In the genomic region with DNA sequence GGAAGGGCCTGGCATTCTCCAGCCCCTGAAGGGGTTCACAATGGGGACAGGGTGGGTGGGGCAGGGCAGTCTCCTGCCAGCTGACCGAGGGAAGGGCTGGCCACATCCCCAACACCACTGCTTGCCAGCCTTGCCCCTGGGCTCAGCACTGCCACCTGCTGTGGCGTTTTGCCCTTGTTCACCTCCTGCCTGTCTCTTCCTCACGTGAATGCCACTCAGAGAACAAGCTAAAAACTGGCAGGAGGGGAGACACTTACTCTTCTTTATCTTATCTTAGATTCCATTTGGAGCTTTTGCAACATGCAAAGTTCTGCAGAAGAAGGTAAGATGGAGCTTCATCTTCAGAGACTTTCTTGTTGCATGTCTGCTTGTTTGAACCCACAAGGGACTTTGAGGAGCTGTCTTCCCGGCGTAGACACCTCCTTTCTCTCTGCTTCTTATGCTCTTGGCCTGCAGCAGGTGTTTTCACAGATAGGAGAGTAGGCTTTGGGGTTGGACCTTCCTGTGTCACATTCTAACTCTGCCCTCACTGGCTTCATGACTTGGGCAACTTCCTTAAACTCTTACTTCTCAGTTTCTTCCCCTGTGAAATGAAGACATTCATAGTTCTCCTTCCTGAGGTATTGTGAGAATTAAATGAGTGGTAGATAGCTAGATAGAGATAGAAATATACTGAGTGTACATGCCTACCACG, we compare ENCODE assay signal across 8 cellular contexts. TPM values are rescaled to one million over a fixed set of nuclear protein-coding genes. Genes with fewer than 3 reads are reported as not detected.
DNase-seq lines count a peak whose midpoint lies in the region; ATAC-seq, FAIRE-seq and TF ChIP-seq lines count a peak whose summit lies in the region.

No MANE protein-coding gene starts in this region.

- 12% methylated on average over 6 of the region's 6 CpGs for WGBS in GM12878 (ENCODE audit: insufficient coverage, insufficient replicate concordance, low lambda C conversion rate, missing lambda C conversion rate)

- peak; percentile 89 for DNase-seq in GF-D8 (lab: John Stamatoyannopoulos, UW)
- no peak for DNase-seq in MM.1S
- DNase-seq in GM12878 (ENCODE audit: low read depth, low spot score): no peak
- peak; percentile 71 for DNase-seq in osteoblast (ENCODE audit: insufficient read length, low spot score, missing footprints)
- no peak for DNase-seq in globus pallidus (ENCODE audit: low spot score)
- no peak for DNase-seq in coronary artery (ENCODE audit: low spot score)
- DNase-seq in GOT3 (lab: John Stamatoyannopoulos, UW): no peak

- POLR2A ChIA-PET in GM12878 (lab: Charles Lee): interaction anchor here (0.5 to 1.3 kb wide), 7 partner anchors 26 to 1995 kb away, joined by 3 to 5 read pairs (median 4); a partner anchor contains a TSS

- no peak for TF ChIP-seq EP300 in GM12878 (IDR thresholded peaks at IDR 0.05; ENCODE audit: borderline replicate concordance in 1 of 2, control insufficient read depth in 1 of 2, low read depth in 2 of 2, low read length in 2 of 2)

- H3K36me3 ChIP-seq in MM.1S (replicated peaks; ENCODE audit: insufficient read depth, low read length): 0 out of 2 replicates have a peak, but pooled peaks cover under 1% of the 10 kb centered on the region
- H3K36me3 ChIP-seq in GM12878 (ENCODE audit: control insufficient read depth in 2 of 2, insufficient read depth in 2 of 2, low read length in 1 of 2): peaks cover 0 to 5% of the 10 kb centered on the region in 2 experiments; a peak in 3 of 4 replicates
- H3K36me3 ChIP-seq in osteoblast (ENCODE audit: insufficient read depth, low read length): peaks cover 29% of the 10 kb centered on the region

- H3K27ac ChIP-seq in MM.1S (ENCODE audit: low read length): no peak overlapping the region
- no peak overlapping the region for H3K27ac ChIP-seq in GM12878 (ENCODE audit: control insufficient read depth, insufficient read depth)
- no peak overlapping the region for H3K27ac ChIP-seq in osteoblast (ENCODE audit: low read depth, low read length)
- H3K27ac ChIP-seq in coronary artery: no peak overlapping the region

- no peak for FAIRE-seq in GM12878 (lab: Jason Lieb, UNC)

- peak; percentile 28; the same call in 1 of the 2 replicates for TF ChIP-seq RAD21 in GM12878 (IDR thresholded peaks at IDR 0.05; ENCODE audit: insufficient read depth, low read depth, low read length)

- H3F3A ChIP-seq in MM.1S (ENCODE audit: insufficient read depth, low read length): peaks cover 8% of the 10 kb centered on the region

- H3K4me2 ChIP-seq in MM.1S (ENCODE audit: low read depth, low read length): no peak overlapping the region
- H3K4me2 ChIP-seq in GM12878 (ENCODE audit: control insufficient read depth, insufficient read depth): peak overlapping the region; percentile 60
- H3K4me2 ChIP-seq in osteoblast (ENCODE audit: insufficient read depth, low read length): no peak overlapping the region

- H3K4me3 ChIP-seq in MM.1S (ENCODE audit: low read length) (no peak overlapping the region), GM12878 (no peak overlapping the region), osteoblast (ENCODE audit: insufficient read depth, low read length) (no peak overlapping the region), coronary artery (no peak overlapping the region)

- H3K9me3 ChIP-seq in MM.1S (replicated peaks; ENCODE audit: insufficient read depth, low read length) (no peaks in the 10 kb centered on the region), GM12878 (replicated peaks; ENCODE audit: control insufficient read depth, insufficient read depth, low read length) (no peaks in the 10 kb centered on the region), osteoblast (ENCODE audit: low read depth, low read length) (no peaks in the 10 kb centered on the region)

- TF ChIP-seq POLR2A in GM12878 (IDR thresholded peaks at IDR 0.05; ENCODE audit: low read depth, low read length): no peak

- H3K4me1 ChIP-seq in MM.1S (ENCODE audit: low read length) (peaks cover 4% of the 10 kb centered on the region; the same call in 1 of the 2 replicates), GM12878 (ENCODE audit: control insufficient read depth, insufficient read depth, low read length) (peaks cover 6% of the 10 kb centered on the region; the same call in 1 of the 2 replicates), osteoblast (ENCODE audit: insufficient read depth, low read length) (peaks cover 9% of the 10 kb centered on the region)

- intact Hi-C loops in GM12878 (cut with micrococcal nuclease; ENCODE audit: unreplicated experiment): loop anchor here (10.0 kb wide), 1 partner anchor 241 kb away; no protein-coding TSS in a partner anchor

- RAD21 ChIA-PET in GM12878 (lab: Charles Lee; ENCODE audit: unreplicated experiment): interaction anchor here (0.5 to 1.5 kb wide), 6 partner anchors 34 to 225 kb away, joined by 3 to 6 read pairs (median 4); a partner anchor contains a TSS

- in situ Hi-C loops in GM12878 (cut with MboI): no loop called here

- no TSS peak for BruUV-seq in GM12878 (replicated peaks; lab: Mats Ljungman, UMichigan)

- CTCF ChIA-PET in GM12878 (lab: Yijun Ruan, JAX): interaction anchor here (0.8 to 2.0 kb wide), 25 partner anchors 9 to 541 kb away, joined by 3 to 8 read pairs (median 4); a partner anchor contains a TSS

- H3K9ac ChIP-seq in MM.1S (ENCODE audit: low read length) (no peak overlapping the region), GM12878 (ENCODE audit: control insufficient read depth, insufficient read depth, low read length) (no peak overlapping the region)

- SMC1A ChIA-PET in GM12878 (lab: Charles Lee; ENCODE audit: uncharacterized antibody, unreplicated experiment): interaction anchor here (0.6 to 1.6 kb wide), 12 partner anchors 11 to 515 kb away, joined by 3 to 7 read pairs (median 4); a partner anchor contains a TSS

- no peaks in the 10 kb centered on the region for H3K9me2 ChIP-seq in MM.1S (replicated peaks; ENCODE audit: insufficient read depth, low read length)

- peaks cover under 1% of the 10 kb centered on the region; the same call in 1 of the 2 replicates for H4K20me1 ChIP-seq in MM.1S (ENCODE audit: insufficient read depth, low read length)
- no peaks in the 10 kb centered on the region for H4K20me1 ChIP-seq in GM12878 (ENCODE audit: control insufficient read depth, insufficient read depth)
- H4K20me1 ChIP-seq in osteoblast (ENCODE audit: insufficient read depth, low read length): peaks cover 6% of the 10 kb centered on the region

- peaks cover 17% of the 10 kb centered on the region for H3K79me2 ChIP-seq in MM.1S (ENCODE audit: low read length)
- H3K79me2 ChIP-seq in GM12878 (ENCODE audit: control insufficient read depth, insufficient read depth, low read length): peaks cover 19% of the 10 kb centered on the region
- H3K79me2 ChIP-seq in osteoblast (ENCODE audit: insufficient read depth, low read length): peaks cover 24% of the 10 kb centered on the region

- H3K27me3 ChIP-seq in MM.1S (replicated peaks; ENCODE audit: insufficient read depth, low read length) (no peaks in the 10 kb centered on the region), GM12878 (replicated peaks in 1 of 2; ENCODE audit: control insufficient read depth in 2 of 2, insufficient read depth in 2 of 2, low read length in 1 of 2) (no peaks in the 10 kb centered on the region), osteoblast (ENCODE audit: insufficient read depth, low read length) (no peaks in the 10 kb centered on the region)

- ATAC-seq in GM12878: peak; percentile 10; the same call in 1 of the 3 replicates
- no peak for ATAC-seq in HG03457 (IDR thresholded peaks at IDR 0.05; ENCODE audit: unreplicated experiment)

- TF ChIP-seq CTCF in MM.1S (IDR thresholded peaks at IDR 0.05; ENCODE audit: low read length): peak; percentile 45
- peak; percentile 32 to 61 (median 48); a peak in 4 of 6 replicates for TF ChIP-seq CTCF in GM12878 (IDR thresholded peaks at IDR 0.05 in 2 of 3, conservative IDR thresholded peaks at IDR 0.05 in 1 of 3; ENCODE audit: control insufficient read depth in 2 of 3, extremely low read depth in 1 of 3, insufficient read depth in 1 of 3, low read depth in 3 of 3, low read length in 3 of 3)
- TF ChIP-seq CTCF in osteoblast (IDR thresholded peaks at IDR 0.05; ENCODE audit: extremely low read depth, low read depth, low read length): peak; percentile 22
- TF ChIP-seq CTCF in coronary artery (IDR thresholded peaks at IDR 0.05): no peak

- H2AFZ ChIP-seq in MM.1S (ENCODE audit: low read length): no peak overlapping the region
- H2AFZ ChIP-seq in GM12878 (ENCODE audit: control insufficient read depth, low read depth, low read length): peak overlapping the region; percentile 11
- H2AFZ ChIP-seq in osteoblast (ENCODE audit: low read length): no peak overlapping the region

RNA-seq across cellular contexts. Expression of a gene that starts 4.1 kb away (rescaled TPM):
- 60.8 and 70.8 TPM in 2 replicates for total RNA-seq in GM12878 (2013; cell fraction: nucleolus; rRNA removed)
- total RNA-seq in GM12878 (2014; rRNA removed) (13.1 and 13.7 TPM in 2 replicates), GM12878 (2014; rRNA removed; fragmentation: Illumina TruSeq; extraction: Trizol) (5.8 and 5.9 TPM in 2 replicates), GM12878 (2021) (18.9 and 20.4 TPM in 2 replicates), osteoblast (12.3 and 13.0 TPM in 2 replicates)
- polyA plus RNA-seq in GM12878 (2011; ENCODE audit: low read depth): 6.8 TPM
- polyA plus RNA-seq in GM12878 (2011; rRNA removed) (7.5 and 9.7 TPM in 2 replicates), GM12878 (2014; fragmentation: Illumina TruSeq; extraction: Trizol) (4.5 and 6.9 TPM in 2 replicates), GM12878 (2014; fragmentation: Nextera tagmentation; extraction: Ambion mirVana) (under 1 TPM; 0.14 to 0.53 TPM), GM12878 (2014; rRNA removed) (14.3 and 14.8 TPM in 2 replicates), GM12878 (2016; fragmentation: Nextera tagmentation; extraction: Ambion mirVana) (10 to 100 TPM; 18.4 to 23.4 TPM)
- polyA plus RNA-seq in GM12878 (2011; cell fraction: cytosol; rRNA removed): 8.2 and 10.8 TPM in 2 replicates
- 44.3 and 44.5 TPM in 2 replicates for polyA plus RNA-seq in GM12878 (2011; cell fraction: nucleus; rRNA removed)
- 12.3 and 17.2 TPM in 2 replicates for polyA plus RNA-seq in GM12878 (2012)
- polyA minus RNA-seq in GM12878 (2011; rRNA and poly(A)+ RNA removed): 7.3 and 16.4 TPM in 2 replicates
- 3.2 and 6.8 TPM in 2 replicates for polyA minus RNA-seq in GM12878 (2011; cell fraction: cytosol; rRNA and poly(A)+ RNA removed)
- 22.5 and 27.0 TPM in 2 replicates for polyA minus RNA-seq in GM12878 (2011; cell fraction: nucleus; rRNA and poly(A)+ RNA removed)

RNA-seq across cellular contexts. Expression of a gene that starts 4.2 kb away (rescaled TPM):
- total RNA-seq in GM12878 (2013; cell fraction: nucleolus; rRNA removed): 532 and 580 TPM in 2 replicates
- total RNA-seq in GM12878 (2014; rRNA removed) (2,340 and 2,418 TPM in 2 replicates), GM12878 (2014; rRNA removed; fragmentation: Illumina TruSeq; extraction: Trizol) (4,535 and 4,622 TPM in 2 replicates), GM12878 (2021) (2,052 and 2,163 TPM in 2 replicates), osteoblast (1,103 and 1,259 TPM in 2 replicates)
- 4,165 TPM for polyA plus RNA-seq in GM12878 (2011; ENCODE audit: low read depth)
- polyA plus RNA-seq in GM12878 (2011; rRNA removed) (2,640 and 2,932 TPM in 2 replicates), GM12878 (2014; fragmentation: Illumina TruSeq; extraction: Trizol) (4,925 and 5,544 TPM in 2 replicates), GM12878 (2014; fragmentation: Nextera tagmentation; extraction: Ambion mirVana) (1,000 to 10,000 TPM; 3,077 to 3,412 TPM), GM12878 (2014; rRNA removed) (3,446 and 3,776 TPM in 2 replicates), GM12878 (2016; fragmentation: Nextera tagmentation; extraction: Ambion mirVana) (1,000 to 10,000 TPM in 1 of 2 experiments, 100 to 1,000 TPM in 1; 961 to 1,005 TPM)
- polyA plus RNA-seq in GM12878 (2011; cell fraction: cytosol; rRNA removed): 2,904 and 3,567 TPM in 2 replicates
- 879 and 937 TPM in 2 replicates for polyA plus RNA-seq in GM12878 (2011; cell fraction: nucleus; rRNA removed)
- 3,068 and 4,412 TPM in 2 replicates for polyA plus RNA-seq in GM12878 (2012)
- polyA minus RNA-seq in GM12878 (2011; rRNA and poly(A)+ RNA removed): 712 and 1,069 TPM in 2 replicates
- 520 and 541 TPM in 2 replicates for polyA minus RNA-seq in GM12878 (2011; cell fraction: cytosol; rRNA and poly(A)+ RNA removed)
- 259 and 431 TPM in 2 replicates for polyA minus RNA-seq in GM12878 (2011; cell fraction: nucleus; rRNA and poly(A)+ RNA removed)

RNA-seq across cellular contexts. Expression of a gene that starts 31.3 kb away (rescaled TPM):
- 19.1 and 19.8 TPM in 2 replicates for total RNA-seq in GM12878 (2013; cell fraction: nucleolus; rRNA removed)
- 11.2 and 14.1 TPM in 2 replicates for total RNA-seq in GM12878 (2014; rRNA removed)
- total RNA-seq in GM12878 (2014; rRNA removed; fragmentation: Illumina TruSeq; extraction: Trizol): 9.8 and 11.1 TPM in 2 replicates
- total RNA-seq in GM12878 (2021): 10.2 and 12.4 TPM in 2 replicates
- polyA plus RNA-seq in GM12878 (2011; ENCODE audit: low read depth): 3.7 TPM
- 9.9 and 12.2 TPM in 2 replicates for polyA plus RNA-seq in GM12878 (2011; rRNA removed)
- 12.5 and 12.8 TPM in 2 replicates for polyA plus RNA-seq in GM12878 (2011; cell fraction: cytosol; rRNA removed)
- 16.2 and 16.3 TPM in 2 replicates for polyA plus RNA-seq in GM12878 (2011; cell fraction: nucleus; rRNA removed)
- 4.7 and 6.1 TPM in 2 replicates for polyA plus RNA-seq in GM12878 (2012)
- 9.5 and 11.9 TPM in 2 replicates for polyA plus RNA-seq in GM12878 (2014; fragmentation: Illumina TruSeq; extraction: Trizol)
- 1 to 10 TPM; 1.8 to 2.0 TPM for polyA plus RNA-seq in GM12878 (2014; fragmentation: Nextera tagmentation; extraction: Ambion mirVana)
- polyA plus RNA-seq in GM12878 (2014; rRNA removed): 8.7 and 9.3 TPM in 2 replicates
- 10 to 100 TPM; 12.9 to 14.0 TPM for polyA plus RNA-seq in GM12878 (2016; fragmentation: Nextera tagmentation; extraction: Ambion mirVana)
- polyA minus RNA-seq in GM12878 (2011; rRNA and poly(A)+ RNA removed): 23.2 and 26.5 TPM in 2 replicates
- polyA minus RNA-seq in GM12878 (2011; cell fraction: cytosol; rRNA and poly(A)+ RNA removed): 4.4 and 6.8 TPM in 2 replicates
- 7.5 and 11.7 TPM in 2 replicates for polyA minus RNA-seq in GM12878 (2011; cell fraction: nucleus; rRNA and poly(A)+ RNA removed)
- 11.9 and 13.3 TPM in 2 replicates for total RNA-seq in osteoblast

RNA-seq across cellular contexts. Expression of a gene that starts 58.5 kb away (rescaled TPM):
- total RNA-seq in GM12878 (2013; cell fraction: nucleolus; rRNA removed): 11.3 and 13.6 TPM in 2 replicates
- 11.4 and 17.5 TPM in 2 replicates for total RNA-seq in GM12878 (2014; rRNA removed)
- 4.6 and 4.7 TPM in 2 replicates for total RNA-seq in GM12878 (2014; rRNA removed; fragmentation: Illumina TruSeq; extraction: Trizol)
- 13.3 and 13.7 TPM in 2 replicates for total RNA-seq in GM12878 (2021)
- 5.3 TPM for polyA plus RNA-seq in GM12878 (2011; ENCODE audit: low read depth)
- polyA plus RNA-seq in GM12878 (2011; rRNA removed): 2.9 and 6.3 TPM in 2 replicates
- polyA plus RNA-seq in GM12878 (2011; cell fraction: cytosol; rRNA removed): 7.4 and 13.6 TPM in 2 replicates
- polyA plus RNA-seq in GM12878 (2011; cell fraction: nucleus; rRNA removed): 24.0 and 30.3 TPM in 2 replicates
- 9.2 and 9.4 TPM in 2 replicates for polyA plus RNA-seq in GM12878 (2012)
- 1.6 and 3.3 TPM in 2 replicates for polyA plus RNA-seq in GM12878 (2014; fragmentation: Illumina TruSeq; extraction: Trizol)
- 1 to 10 TPM in 1 of 2 experiments, under 1 TPM in 1; 0.31 to 1.4 TPM for polyA plus RNA-seq in GM12878 (2014; fragmentation: Nextera tagmentation; extraction: Ambion mirVana)
- 13.9 and 16.3 TPM in 2 replicates for polyA plus RNA-seq in GM12878 (2014; rRNA removed)
- polyA plus RNA-seq in GM12878 (2016; fragmentation: Nextera tagmentation; extraction: Ambion mirVana): 10 to 100 TPM; 16.8 to 22.7 TPM
- 5.9 and 12.9 TPM in 2 replicates for polyA minus RNA-seq in GM12878 (2011; rRNA and poly(A)+ RNA removed)
- polyA minus RNA-seq in GM12878 (2011; cell fraction: cytosol; rRNA and poly(A)+ RNA removed): 7.0 and 9.9 TPM in 2 replicates
- polyA minus RNA-seq in GM12878 (2011; cell fraction: nucleus; rRNA and poly(A)+ RNA removed): 5.0 and 11.5 TPM in 2 replicates
- 5.4 and 6.8 TPM in 2 replicates for total RNA-seq in osteoblast

Comparison
In these comparisons a context has a peak if more than half of its experiments do, and no peak if none do; other contexts are left out.
1. DNase-seq: peak in GF-D8 (single experiment) and osteoblast (single experiment); none in MM.1S (single experiment), GM12878 (single experiment), globus pallidus (single experiment), coronary artery (single experiment) and GOT3 (single experiment).